ENCODE assay signal across 14 cellular contexts in genomic region chr17:80104321-80104955, GRCh38. TPM values are rescaled to one million over a fixed set of nuclear protein-coding genes. Genes with fewer than 3 reads are reported as not detected.
DNase-seq lines count a peak whose midpoint lies in the region; ATAC-seq lines count a peak whose summit lies in the region.
"Had no signal": no experiment of that assay in that cellular context is flagged by ENCODE, and none has a peak within 500 bp of the region (broad histone marks: within the 10 kb centered on the region; RNA-seq: fewer than 3 reads in every experiment).

No MANE protein-coding gene starts in this region.

- no peaks in the 10 kb centered on the region for H3K36me3 ChIP-seq in aorta (ENCODE audit: control insufficient read depth in 1 of 2, insufficient read depth in 2 of 2, low read length in 1 of 2)

- H3K9me3 ChIP-seq in aorta (ENCODE audit: control insufficient read depth, low read length) = no peaks in the 10 kb centered on the region
- H3K9me3 ChIP-seq: gastroesophageal sphincter, psoas muscle had no signal

- H3K4me1 Mint-ChIP-seq in natural killer cell treated with Interleukin-12 subunit alpha and Interleukin-12 subunit beta and Interleukin-15 and Interleukin-18, amount 100 ng/mL, for 72 hours (ENCODE audit: low read depth in 2 of 2) = peaks cover 11 to 22% of the 10 kb centered on the region in 2 donors

- H3K4me3 Mint-ChIP-seq in natural killer cell treated with Interleukin-12 subunit alpha and Interleukin-12 subunit beta and Interleukin-15 and Interleukin-18, amount 100 ng/mL, for 72 hours = no peak overlapping the region

- ATAC-seq in left ventricle myocardium superior (no peak), aorta (ENCODE audit: low FRiP score) (no peak), GM21526 (IDR thresholded peaks at IDR 0.05; ENCODE audit: low FRiP score, unreplicated experiment) (no peak)
- no peak for ATAC-seq in natural killer cell treated with Interleukin-12 subunit alpha and Interleukin-12 subunit beta and Interleukin-15 and Interleukin-18, amount 100 ng/mL, for 72 hours
- ATAC-seq: gastroesophageal sphincter, psoas muscle had no signal

- intact Hi-C loops in left ventricle myocardium superior (cut with micrococcal nuclease) (no loop called here), cardiac septum (cut with DNase I) (loop anchor here (5.0 kb wide), 1 partner anchor 158 kb away; the partner anchor contains the start of gene RNF213), aorta (cut with DNase I) (loop anchor here in 1 of 2 donors (5.0 kb wide), 1 partner anchor 43 kb away; the partner anchor contains the start of gene EIF4A3)

- no peaks in the 10 kb centered on the region for H3K27me3 ChIP-seq in aorta (ENCODE audit: control insufficient read depth in 1 of 2, insufficient read depth in 2 of 2, low read length in 1 of 2)
- H3K27me3 ChIP-seq: gastroesophageal sphincter had no signal

- no peaks in the 10 kb centered on the region for H3K36me3 Mint-ChIP-seq in natural killer cell treated with Interleukin-12 subunit alpha and Interleukin-12 subunit beta and Interleukin-15 and Interleukin-18, amount 100 ng/mL, for 72 hours

- H3K9me3 Mint-ChIP-seq in natural killer cell treated with Interleukin-12 subunit alpha and Interleukin-12 subunit beta and Interleukin-15 and Interleukin-18, amount 100 ng/mL, for 72 hours = no peaks in the 10 kb centered on the region

- H3K4me3 ChIP-seq in aorta (ENCODE audit: low read length in 2 of 2) = no peak overlapping the region
- H3K4me3 ChIP-seq: gastroesophageal sphincter, psoas muscle had no signal

- H3K27me3 Mint-ChIP-seq in natural killer cell treated with Interleukin-12 subunit alpha and Interleukin-12 subunit beta and Interleukin-15 and Interleukin-18, amount 100 ng/mL, for 72 hours = no peaks in the 10 kb centered on the region

- peak; percentile 19 for DNase-seq in left ventricle myocardium superior
- DNase-seq in cardiac septum (ENCODE audit: low spot score) = no peak
- DNase-seq in NCI-H345 (lab: John Stamatoyannopoulos, UW) = peak; percentile 86
- peak; percentile 55 for DNase-seq in iPS-NIHi11 (ENCODE audit: low spot score)
- peak; percentile 35 to 57 for DNase-seq in aorta
- no peak for DNase-seq in natural killer cell treated with Interleukin-12 subunit alpha and Interleukin-12 subunit beta and Interleukin-15 and Interleukin-18, amount 100 ng/mL, for 72 hours (ENCODE audit: low spot score)
- DNase-seq in superior temporal gyrus (ENCODE audit: extremely low spot score) = no peak
- DNase-seq: ACHN; activated T-cell treated with anti-CD3 and anti-CD28 coated beads, Interleukin-2, amount 50 U/mL, for 48 hours; SHP77 treated with DMSO at 0.1 percent for 48 hours; stimulated activated CD4-positive, alpha-beta T cell treated with anti-CD3 and anti-CD28 coated beads, Interleukin-4, amount 100 ng/mL, for 24 hours had no signal

- no peak overlapping the region for H3K27ac ChIP-seq in aorta (ENCODE audit: low read depth in 1 of 2, low read length in 2 of 2)
- H3K27ac ChIP-seq: gastroesophageal sphincter, psoas muscle had no signal

- no peaks in the 10 kb centered on the region for H3K4me1 ChIP-seq in aorta (ENCODE audit: control insufficient read depth in 1 of 2, insufficient read depth in 2 of 2, low read length in 2 of 2)

- no peak overlapping the region for H3K27ac Mint-ChIP-seq in natural killer cell treated with Interleukin-12 subunit alpha and Interleukin-12 subunit beta and Interleukin-15 and Interleukin-18, amount 100 ng/mL, for 72 hours

- 56 to 63% methylated on average over 26 of the region's 26 CpGs for WGBS in aorta, 2 donors

RNA-seq across cellular contexts. Expression of gene GAA, which starts 3.1 kb away (rescaled TPM):
- total RNA-seq in left ventricle myocardium superior = 45.8 TPM
- total RNA-seq in cardiac septum = 47.0 TPM
- 10 to 100 TPM; 48.0 to 82.2 TPM for total RNA-seq in aorta
- 10 to 100 TPM; 24.8 to 43.6 TPM for polyA plus RNA-seq in aorta
- total RNA-seq in natural killer cell treated with Interleukin-12 subunit alpha and Interleukin-12 subunit beta and Interleukin-15 and Interleukin-18, amount 100 ng/mL, for 72 hours = 10 to 100 TPM; 20.9 to 24.0 TPM

RNA-seq across cellular contexts. Expression of gene EIF4A3, which starts 42.5 kb away (rescaled TPM):
- 31.6 TPM for total RNA-seq in left ventricle myocardium superior
- 40.9 TPM for total RNA-seq in cardiac septum
- total RNA-seq in aorta = 10 to 100 TPM; 44.6 to 65.8 TPM
- 10 to 100 TPM; 40.2 to 42.9 TPM for polyA plus RNA-seq in aorta
- total RNA-seq in natural killer cell treated with Interleukin-12 subunit alpha and Interleukin-12 subunit beta and Interleukin-15 and Interleukin-18, amount 100 ng/mL, for 72 hours = 100 to 1,000 TPM; 134 to 155 TPM

Comparison
In these comparisons a context has a peak if more than half of its experiments do, and no peak if none do; other contexts are left out.
1. DNase-seq: peak in left ventricle myocardium superior (single experiment), NCI-H345 (single experiment), iPS-NIHi11 (single experiment) and aorta (2 of 2); none in cardiac septum (single experiment), natural killer cell treated with Interleukin-12 subunit alpha and Interleukin-12 subunit beta and Interleukin-15 and Interleukin-18, amount 100 ng/mL, for 72 hours (single experiment) and superior temporal gyrus (single experiment).